8 cellular contexts compared by ENCODE assay signal in the genomic region with DNA sequence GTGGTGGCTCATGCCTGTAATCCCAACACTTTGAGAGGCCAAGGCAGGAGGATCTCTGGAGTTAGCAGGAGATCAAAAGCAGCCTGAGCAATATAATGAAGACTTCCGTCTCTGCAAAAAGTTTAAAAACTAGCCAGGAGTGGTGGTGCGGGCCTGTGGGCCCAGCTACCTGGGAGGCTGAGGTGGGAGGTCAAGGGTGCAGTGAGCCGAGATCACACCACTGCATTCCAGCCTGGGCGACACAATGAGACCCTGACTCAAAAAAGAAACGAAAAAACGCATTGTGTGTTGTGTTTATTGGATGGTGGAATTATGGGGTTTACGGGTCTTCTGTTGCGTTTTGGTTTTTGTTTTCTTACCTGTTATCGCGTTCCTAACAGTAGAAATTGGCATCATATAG. TPM values are rescaled to one million over a fixed set of nuclear protein-coding genes. Genes with fewer than 3 reads are reported as not detected.
DNase-seq lines count a peak whose midpoint lies in the region; ATAC-seq, FAIRE-seq and TF ChIP-seq lines count a peak whose summit lies in the region.

No MANE protein-coding gene starts in this region.

- no peaks in the 10 kb centered on the region for H3K27me3 ChIP-seq in Caco-2 (replicated peaks; ENCODE audit: control insufficient read depth, insufficient read depth, low read length)
- no peaks in the 10 kb centered on the region for H3K27me3 ChIP-seq in esophagus (ENCODE audit: control insufficient read depth in 1 of 2, insufficient read depth in 2 of 2, low read length in 2 of 2)
- H3K27me3 ChIP-seq in pancreas = no peaks in the 10 kb centered on the region

- intact Hi-C loops in Caco-2 (cut with micrococcal nuclease; ENCODE audit: unreplicated experiment) (loop anchor here (1.0 kb wide), 2 partner anchors 47 to 177 kb away; a partner anchor contains a TSS), pancreas (cut with DNase I) (no loop called here)

- CTCF ChIA-PET in Caco-2 (lab: Charles Lee) (interaction anchor here (1.7 kb wide), 1 partner anchor 14 kb away, joined by 4 read pairs; no protein-coding TSS in a partner anchor), RWPE1 (lab: Yijun Ruan, JAX) (interaction anchor here (0.6 kb wide), 1 partner anchor 336 kb away, joined by 3 read pairs; no protein-coding TSS in a partner anchor)

- peaks cover 34% of the 10 kb centered on the region for H3K36me3 Mint-ChIP-seq in Caco-2 (ENCODE audit: insufficient read depth, unreplicated experiment)

- no peak for TF ChIP-seq POLR2A in H54 (IDR thresholded peaks at IDR 0.05; ENCODE audit: low read depth, low read length)

- no peaks in the 10 kb centered on the region for H3K27me3 Mint-ChIP-seq in Caco-2 (ENCODE audit: insufficient read depth, unreplicated experiment)

- 85% methylated on average over 10 of the region's 10 CpGs for WGBS in esophagus, 2 donors
- 82 to 90% methylated on average over 10 of the region's 10 CpGs for WGBS in pancreas, 2 donors

- peaks cover 12% of the 10 kb centered on the region for H3K4me1 Mint-ChIP-seq in Caco-2 (ENCODE audit: low read depth, unreplicated experiment)

- H3K27ac ChIP-seq in RWPE1 (peak overlapping the region; percentile 81), esophagus (ENCODE audit: low read depth in 2 of 2, low read length in 1 of 2) (no peak overlapping the region), pancreas (peak overlapping the region in 3 of 4 donors; percentile 87 to 95 (median 95))

- H3K4me1 ChIP-seq in Caco-2 (peaks cover 6% of the 10 kb centered on the region; the same call in 1 of the 2 replicates), esophagus (ENCODE audit: control insufficient read depth in 2 of 2, insufficient read depth in 2 of 2, low read length in 1 of 2) (peaks cover 0 to 3% of the 10 kb centered on the region in 2 donors), pancreas (peaks cover 0 to 17% (median 5%) of the 10 kb centered on the region in 3 donors)

- FAIRE-seq in pancreas (lab: Jason Lieb, UNC) = no peak
- no peak for FAIRE-seq in H54 (lab: Jason Lieb, UNC)

- DNase-seq in Caco-2 = no peak
- DNase-seq in RWPE1 (ENCODE audit: low spot score) = no peak
- no peak for DNase-seq in pancreas
- DNase-seq in H54 (ENCODE audit: insufficient read length, low spot score) = no peak
- DNase-seq in GM20000 (ENCODE audit: low spot score) = no peak
- no peak for DNase-seq in amniotic stem cell (lab: John Stamatoyannopoulos, UW)

- H3K9me3 ChIP-seq in Caco-2 (no peaks in the 10 kb centered on the region), esophagus (ENCODE audit: control insufficient read depth in 2 of 2, insufficient read depth in 1 of 2, low read depth in 1 of 2, low read length in 1 of 2) (no peaks in the 10 kb centered on the region), pancreas (no peaks in the 10 kb centered on the region)

- ATAC-seq in pancreas (no peak), GM19397 (IDR thresholded peaks at IDR 0.05; ENCODE audit: unreplicated experiment) (no peak)

- peak overlapping the region; percentile 90 for H3K4me3 Mint-ChIP-seq in Caco-2 (ENCODE audit: unreplicated experiment)

- no peaks in the 10 kb centered on the region for H3K9me3 Mint-ChIP-seq in Caco-2 (ENCODE audit: unreplicated experiment)

- H3K4me3 ChIP-seq in Caco-2 (ENCODE audit: low read depth, low read length) (peak overlapping the region; percentile 94), esophagus (ENCODE audit: low read depth in 1 of 2, low read length in 2 of 2) (peak overlapping the region; percentile 47 to 95), pancreas (peak overlapping the region; percentile 45 to 77 (median 74))

- H3K36me3 ChIP-seq in Caco-2 (ENCODE audit: control insufficient read depth, insufficient read depth, low read length) (no peaks in the 10 kb centered on the region), esophagus (ENCODE audit: control insufficient read depth in 2 of 2, insufficient read depth in 2 of 2, low read length in 1 of 2) (no peaks in the 10 kb centered on the region), pancreas (peaks cover 0 to 1% (median 0%) of the 10 kb centered on the region in 3 donors)

- BruUV-seq in Caco-2 (replicated peaks; lab: Mats Ljungman, UMichigan) = no TSS peak

- H3K27ac Mint-ChIP-seq in Caco-2 (ENCODE audit: unreplicated experiment) = peak overlapping the region; percentile 98

- POLR2A ChIA-PET in Caco-2 (lab: Charles Lee) = interaction anchor here (0.5 to 2.6 kb wide), 10 partner anchors 21 to 180 kb away, joined by 3 to 34 read pairs (median 6); a partner anchor contains a TSS
- POLR2A ChIA-PET in RWPE1 (lab: Yijun Ruan, JAX; ENCODE audit: low non-redundant PET) = no interaction called here

- TF ChIP-seq CTCF in Caco-2 (IDR thresholded peaks at IDR 0.05; ENCODE audit: insufficient read depth in 1 of 2, low read depth in 1 of 2, low read length in 1 of 2, severe bottlenecking in 1 of 2, unreplicated experiment in 1 of 2) = no peak
- TF ChIP-seq CTCF in RWPE1 (conservative IDR thresholded peaks at IDR 0.05; ENCODE audit: low read depth) = no peak
- no peak for TF ChIP-seq CTCF in pancreas (IDR thresholded peaks at IDR 0.05)
- TF ChIP-seq CTCF in GM20000 (IDR thresholded peaks at IDR 0.05; ENCODE audit: extremely low read depth, missing control alignments) = no peak

RNA-seq across cellular contexts. Expression of a gene that starts 0.9 kb away (rescaled TPM):
- total RNA-seq in Caco-2 (2022) = 62.0 and 72.5 TPM in 2 replicates
- polyA plus RNA-seq in esophagus = 10 to 100 TPM in 1 of 2 donors, 1 to 10 TPM in 1; 9.7 to 21.5 TPM
- total RNA-seq in pancreas = 10 to 100 TPM; 10.4 to 17.0 (median 13.3) TPM
- 10 to 100 TPM; 12.0 to 18.7 TPM for polyA plus RNA-seq in pancreas

RNA-seq across cellular contexts. Expression of a gene that starts 46.9 kb away (rescaled TPM):
- 72.4 and 74.5 TPM in 2 replicates for total RNA-seq in Caco-2 (2022)
- 10 to 100 TPM; 14.8 to 18.2 TPM for polyA plus RNA-seq in esophagus
- total RNA-seq in pancreas = 10 to 100 TPM; 12.5 to 17.0 (median 13.7) TPM
- 10 to 100 TPM; 12.9 to 19.6 TPM for polyA plus RNA-seq in pancreas

RNA-seq across cellular contexts. Expression of a gene that starts 56.5 kb away (rescaled TPM):
- total RNA-seq in Caco-2 (2022) (366 and 449 TPM in 2 replicates), pancreas (100 to 1,000 TPM in 1 of 6 donors, 10 to 100 TPM in 5; 32.6 to 154 (median 45.0) TPM)
- polyA plus RNA-seq in esophagus (10 to 100 TPM; 12.9 to 27.8 TPM), pancreas (10 to 100 TPM; 29.3 to 53.2 TPM)

Comparison
In these comparisons a context has a peak if more than half of its experiments do, and no peak if none do; other contexts are left out.
1. H3K27ac ChIP-seq: peak in RWPE1 (single experiment) and pancreas (3 of 4); none in esophagus (0 of 2).
2. Peak in every context shown above with its lines, with median percentiles within 50 percentile points of each other: H3K4me3 ChIP-seq.